ENCODE assay signal across 27 cellular contexts in the genomic region with DNA sequence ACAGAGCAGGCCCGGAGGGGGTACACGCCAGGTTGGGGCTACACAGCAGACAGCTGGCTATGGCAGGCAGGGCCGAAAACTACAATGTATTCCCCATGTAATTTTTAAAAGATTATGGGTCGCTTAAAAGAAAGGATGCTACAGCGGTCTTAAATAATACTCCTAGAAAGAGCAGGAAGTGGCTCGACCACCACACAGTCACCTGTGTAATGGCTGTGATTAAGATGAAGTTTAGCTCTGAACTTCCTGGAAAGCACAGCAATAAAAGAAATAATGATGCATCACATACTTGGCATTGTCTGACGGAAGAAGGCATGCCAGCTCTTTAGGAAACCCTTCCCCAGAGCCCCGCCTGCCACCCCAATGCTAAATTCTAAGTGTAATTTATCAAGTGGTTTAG.
"Had no signal": no experiment of that assay in that cellular context is flagged by ENCODE, and none has a peak within 500 bp of the region (broad histone marks: within the 10 kb centered on the region; RNA-seq: fewer than 3 reads in every experiment).

No MANE protein-coding gene starts in this region.

- H3K36me3 Mint-ChIP-seq: activated naive CD4-positive, alpha-beta T cell treated with anti-CD3 and anti-CD28 coated beads, Interleukin-2, amount 50 U/mL, for 72 hours; natural killer cell treated with Interleukin-12 subunit alpha and Interleukin-12 subunit beta and Interleukin-15 and Interleukin-18, amount 100 ng/mL, for 72 hours had no signal

- H3K4me3 Mint-ChIP-seq: dendritic cell treated with granulocyte-macrophage colony-stimulating factor and Interleukin-4, amounts not matched to agents 40 ng/mL and 50 ng/mL, for 4 days; endodermal cell; natural killer cell treated with Interleukin-12 subunit alpha and Interleukin-12 subunit beta and Interleukin-15 and Interleukin-18, amount 100 ng/mL, for 72 hours had no signal

- H3K27me3 Mint-ChIP-seq: natural killer cell treated with Interleukin-12 subunit alpha and Interleukin-12 subunit beta and Interleukin-15 and Interleukin-18, amount 100 ng/mL, for 72 hours had no signal

- ATAC-seq: activated CD4-positive, CD25-positive, alpha-beta regulatory T cell treated with anti-CD3 and anti-CD28 coated beads, Interleukin-2, amount 50 U/mL, for 24 hours; activated naive CD4-positive, alpha-beta T cell treated with anti-CD3 and anti-CD28 coated beads, Interleukin-2, amount 50 U/mL, for 72 hours; left ventricle myocardium superior; natural killer cell treated with Interleukin-12 subunit alpha and Interleukin-12 subunit beta and Interleukin-15 and Interleukin-18, amount 100 ng/mL, for 72 hours; right lobe of liver; upper lobe of right lung had no signal

- H3K27ac Mint-ChIP-seq: activated T-helper 2 cell treated with anti-CD3 and anti-CD28 coated beads, Interferon-gamma antibody, Interleukin-2, Interleukin-4, amounts not matched to agents 10 μg/mL and 5 μg/mL and 100 μg/mL, durations not matched to agents 14 hours and 24 hours and 36 hours; dendritic cell treated with granulocyte-macrophage colony-stimulating factor and Interleukin-4, amounts not matched to agents 40 ng/mL and 50 ng/mL, for 4 days; endodermal cell; natural killer cell treated with Interleukin-12 subunit alpha and Interleukin-12 subunit beta and Interleukin-15 and Interleukin-18, amount 100 ng/mL, for 72 hours had no signal

- H3K4me1 ChIP-seq: adrenal gland, esophagus squamous epithelium, right lobe of liver, stomach, suprapubic skin, tibial artery, upper lobe of right lung had no signal

- DNase-seq: activated CD4-positive, alpha-beta T cell treated with anti-CD3 and anti-CD28 coated beads for 48 hours; activated CD4-positive, alpha-beta T cell treated with anti-CD3 and anti-CD28 coated beads, Interleukin-2, amount 50 U/mL, for 48 hours; activated naive CD4-positive, alpha-beta T cell; activated T-cell treated with anti-CD3 and anti-CD28 coated beads, Interleukin-2, amount 50 U/mL, for 48 hours; adrenal gland; brain microvascular endothelial cell; central memory CD4-positive, alpha-beta T cell; endodermal cell; esophagus squamous epithelium; left ventricle myocardium superior; mucosa of descending colon; right lobe of liver; stimulated activated CD4-positive, alpha-beta T cell treated with anti-CD3 and anti-CD28 coated beads, Interleukin-12 subunit alpha, Interleukin-12 subunit beta, amount 100 ng/mL, for 4 hours; stimulated activated CD4-positive, alpha-beta T cell treated with anti-CD3 and anti-CD28 coated beads, Interleukin-4, amount 100 ng/mL, for 1 hour; stomach; T-helper 9 cell; tibial artery; upper lobe of right lung had no signal

- H3K9me3 Mint-ChIP-seq: activated naive CD4-positive, alpha-beta T cell treated with anti-CD3 and anti-CD28 coated beads, Interleukin-2, amount 50 U/mL, for 72 hours; activated T-helper 2 cell treated with anti-CD3 and anti-CD28 coated beads, Interferon-gamma antibody, Interleukin-2, Interleukin-4, amounts not matched to agents 10 μg/mL and 5 μg/mL and 100 μg/mL, durations not matched to agents 14 hours and 24 hours and 36 hours; dendritic cell treated with granulocyte-macrophage colony-stimulating factor and Interleukin-4, amounts not matched to agents 40 ng/mL and 50 ng/mL, for 4 days; endodermal cell; natural killer cell treated with Interleukin-12 subunit alpha and Interleukin-12 subunit beta and Interleukin-15 and Interleukin-18, amount 100 ng/mL, for 72 hours had no signal

- H3K27ac ChIP-seq: adrenal gland, brain microvascular endothelial cell, esophagus squamous epithelium, neutrophil, right lobe of liver, skin epidermis, stomach, suprapubic skin, tibial artery, upper lobe of right lung, VCaP had no signal

- H3K4me3 ChIP-seq: adrenal gland, esophagus squamous epithelium, mucosa of descending colon, right lobe of liver, skin epidermis, stomach, suprapubic skin, tibial artery, upper lobe of right lung had no signal

- H3K27me3 ChIP-seq: adrenal gland, brain microvascular endothelial cell, esophagus squamous epithelium, neutrophil, right lobe of liver, stomach, suprapubic skin, tibial artery, upper lobe of right lung had no signal

- H3K9me3 ChIP-seq: adrenal gland, esophagus squamous epithelium, mucosa of descending colon, neutrophil, right lobe of liver, stomach, suprapubic skin, tibial artery, upper lobe of right lung had no signal

- H3K36me3 ChIP-seq: adrenal gland, brain microvascular endothelial cell, esophagus squamous epithelium, neutrophil, right lobe of liver, stomach, suprapubic skin, tibial artery, upper lobe of right lung had no signal
